Comparison of ENCODE assay signal across 9 cellular contexts in the genomic region with DNA sequence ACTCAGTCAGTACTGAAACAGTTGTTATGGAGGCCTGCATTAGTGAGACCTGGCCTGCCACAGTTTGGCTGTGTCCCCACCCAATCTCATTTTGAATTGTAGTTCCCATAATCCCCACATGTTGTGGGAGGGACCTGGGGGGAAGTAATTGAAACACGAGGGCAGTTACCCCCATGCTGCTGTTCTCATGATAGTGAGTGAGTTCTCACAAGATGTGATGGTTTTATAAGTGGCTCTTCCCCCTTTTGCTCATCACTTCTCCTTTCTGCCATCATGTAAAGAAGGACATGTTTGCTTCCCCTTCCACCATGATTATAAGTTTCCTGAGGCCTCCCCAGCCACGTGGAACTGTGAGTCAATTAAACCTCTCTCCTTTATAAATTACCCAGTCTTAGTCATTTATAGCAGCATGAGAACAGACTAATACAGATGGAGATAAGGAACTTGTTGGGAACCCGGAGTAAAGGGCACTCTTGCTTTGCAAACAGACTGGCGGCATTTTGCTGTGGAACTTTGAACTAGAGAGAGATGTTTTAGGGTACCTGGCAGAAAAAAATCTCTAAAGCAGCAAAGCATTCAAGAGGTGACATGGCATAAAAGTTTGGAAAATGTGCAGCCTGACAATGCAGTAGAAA. TPM values are rescaled to one million over a fixed set of nuclear protein-coding genes. Genes with fewer than 3 reads are reported as not detected.
DNase-seq lines count a peak whose midpoint lies in the region; ATAC-seq and TF ChIP-seq lines count a peak whose summit lies in the region.
"Not testable (repeated sequence)": the region's sequence is repeated elsewhere in the genome, so short reads cannot be mapped to it uniquely, and the experiment has no call there.
"Had no signal": no experiment of that assay in that cellular context is flagged by ENCODE, and none has a peak within 500 bp of the region (broad histone marks: within the 10 kb centered on the region; RNA-seq: fewer than 3 reads in every experiment).

No MANE protein-coding gene starts in this region.

- ATAC-seq in upper lobe of left lung (ENCODE audit: low FRiP score in 2 of 2) = not testable (repeated sequence)

- in situ Hi-C loops in KBM-7 (cut with MboI; ENCODE audit: low pct_unique_long_range_greater_than_20kb, low sequenced_read_pairs) = not testable (repeated sequence)

- not testable (repeated sequence) for H3K36me3 ChIP-seq in neutrophil, upper lobe of left lung

- peak overlapping the region; percentile 86 for H3K27ac ChIP-seq in neutrophil
- H3K27ac ChIP-seq in upper lobe of left lung = peak overlapping the region in 3 of 4 donors; percentile 21 to 72 (median 48)

- DNase-seq in CD1c-positive myeloid dendritic cell (ENCODE audit: extremely low spot score) (peak; percentile 89), KBM-7 (peak; percentile 84), NOMO-1 treated with DMSO at 0.1 percent for 48 hours (lab: John Stamatoyannopoulos, UW; ENCODE audit: unreplicated experiment) (peak; percentile 81), SKM-1 treated with dmso at 0.1 percent for 144 hours (lab: John Stamatoyannopoulos, UW; ENCODE audit: unreplicated experiment) (peak; percentile 32), amniotic epithelial cell (ENCODE audit: low read depth) (peak; percentile 23), left kidney (ENCODE audit: low read depth, low spot score) (peak; percentile 40), upper lobe of left lung (peak in 1 of 2 donors; percentile 46)

- not testable (repeated sequence) for TF ChIP-seq POLR2A in upper lobe of left lung (IDR thresholded peaks at IDR 0.05)

- not testable (repeated sequence) for H3K4me3 ChIP-seq in neutrophil (ENCODE audit: low read depth in 1 of 2, low read length in 1 of 2); upper lobe of left lung

- not testable (repeated sequence) for H3K27me3 ChIP-seq in neutrophil, upper lobe of left lung

- 33 to 41% methylated on average over 4 of the region's 4 CpGs for WGBS in upper lobe of left lung, 2 donors

- TF ChIP-seq EP300 in upper lobe of left lung (IDR thresholded peaks at IDR 0.05) = not testable (repeated sequence)

- H3K9me3 ChIP-seq in neutrophil, upper lobe of left lung: not testable (repeated sequence)

- TF ChIP-seq CTCF in neutrophil (IDR thresholded peaks at IDR 0.05) = peak; percentile 63
- TF ChIP-seq CTCF in upper lobe of left lung (IDR thresholded peaks at IDR 0.05) = not testable (repeated sequence)

- H3K4me1 ChIP-seq in neutrophil (ENCODE audit: control insufficient read depth in 1 of 2, insufficient read depth in 1 of 2, low read depth in 1 of 2, low read length in 1 of 2) (peaks cover 34 to 35% of the 10 kb centered on the region in 2 experiments), upper lobe of left lung (peaks cover 0 to 16% (median 12%) of the 10 kb centered on the region in 4 donors)

RNA-seq across cellular contexts. Expression of a gene that starts 14.1 kb away (rescaled TPM):
- not detected for total RNA-seq in upper lobe of left lung
- total RNA-seq: HFFc6 had no signal

RNA-seq across cellular contexts. Expression of a gene that starts 56.9 kb away (rescaled TPM):
- total RNA-seq in upper lobe of left lung = 10 to 100 TPM in 3 of 6 donors, 1 to 10 TPM in 3; 4.6 to 30.4 (median 9.0) TPM
